ENCODE assay signal across 8 cellular contexts in the genomic region with DNA sequence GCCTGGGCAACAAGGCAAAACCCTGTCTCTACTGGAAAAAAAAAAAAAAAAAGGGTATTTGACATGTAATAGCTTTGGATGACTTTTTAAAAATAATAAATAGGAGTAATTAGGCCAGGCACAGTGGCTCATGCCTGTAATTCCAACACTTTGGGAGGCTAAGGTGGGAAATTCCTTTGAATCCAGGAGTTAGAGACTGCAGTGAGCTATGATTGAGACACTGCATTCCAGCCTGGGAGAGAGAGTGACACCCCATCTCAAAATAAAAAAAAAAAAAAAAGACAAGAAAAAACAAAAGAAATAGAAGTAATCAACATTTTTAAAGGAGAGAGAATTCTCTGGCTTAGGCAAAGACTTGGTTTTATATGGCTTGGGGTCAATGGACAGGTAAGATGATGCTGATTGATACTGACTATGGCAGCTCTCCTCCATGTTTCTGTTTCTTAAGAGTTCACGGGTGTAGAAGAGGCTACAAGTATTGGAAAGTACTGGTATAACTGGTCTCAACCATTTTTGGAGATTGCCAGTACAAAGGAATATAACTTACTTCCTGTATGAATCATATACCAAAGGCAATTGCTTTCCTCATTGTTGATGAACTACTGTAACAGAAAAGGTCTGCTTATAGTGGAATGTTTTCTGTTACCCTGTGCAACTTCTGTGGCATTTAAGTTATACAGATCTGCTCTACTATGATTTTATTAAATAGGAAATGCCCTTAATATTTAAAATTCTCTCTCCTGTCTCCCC. TPM values are rescaled to one million over a fixed set of nuclear protein-coding genes. Genes with fewer than 3 reads are reported as not detected.
DNase-seq lines count a peak whose midpoint lies in the region; ATAC-seq and TF ChIP-seq lines count a peak whose summit lies in the region.

No MANE protein-coding gene starts in this region.

- H3K27ac ChIP-seq in BLaER1 (no peak overlapping the region), IMR-90 (ENCODE audit: insufficient read depth, low read length) (peak overlapping the region; percentile 16; the same call in 1 of the 2 replicates)

- H4K20me1 ChIP-seq in BLaER1, result no peaks in the 10 kb centered on the region
- no peaks in the 10 kb centered on the region for H4K20me1 ChIP-seq in IMR-90 (ENCODE audit: insufficient read depth, low read length)

- peak overlapping the region; percentile 8 to 85; a peak in 3 of 4 replicates for H4K8ac ChIP-seq in IMR-90 (ENCODE audit: low read depth in 2 of 2, low read length in 2 of 2)

- H4K5ac ChIP-seq in IMR-90 (ENCODE audit: low read depth, low read length), result peak overlapping the region; percentile 75

- no peak overlapping the region for H3K4me3 ChIP-seq in BLaER1
- no peak overlapping the region for H3K4me3 ChIP-seq in IMR-90 (ENCODE audit: insufficient read depth, low read depth, low read length)

- no peak for TF ChIP-seq CTCF in IMR-90 (conservative IDR thresholded peaks at IDR 0.05; ENCODE audit: low read depth, low read length)

- TF ChIP-seq POLR2A in IMR-90 (IDR thresholded peaks at IDR 0.05; ENCODE audit: low read depth, low read length), result no peak

- POLR2A ChIA-PET in IMR-90 (lab: Charles Lee; ENCODE audit: unreplicated experiment), result no interaction called here

- H3K27me3 ChIP-seq in BLaER1 (no peaks in the 10 kb centered on the region), IMR-90 (ENCODE audit: control insufficient read depth, insufficient read depth, low read length) (no peaks in the 10 kb centered on the region)

- ATAC-seq in IMR-90 (ENCODE audit: low read depth) (peak; percentile 86), left colon (peak; percentile 76), GM21390 (IDR thresholded peaks at IDR 0.05; ENCODE audit: unreplicated experiment) (no peak)
- peak; percentile 89 to 91 for ATAC-seq in activated naive CD4-positive, alpha-beta T cell treated with anti-CD3 and anti-CD28 coated beads, Interleukin-2, amount 50 U/mL, for 72 hours

- peak overlapping the region; percentile 40 for H4K91ac ChIP-seq in IMR-90 (ENCODE audit: insufficient read depth, low read depth, low read length)

- TF ChIP-seq RAD21 in IMR-90 (IDR thresholded peaks at IDR 0.05; ENCODE audit: low read length), result no peak

- no CpG with 5 or more reads among the region's 1 CpG for WGBS in IMR-90 (ENCODE audit: extremely low coverage in 2 of 2, insufficient read length in 1 of 2), 2 experiments

- H2BK20ac ChIP-seq in IMR-90 (ENCODE audit: low read depth, low read length), result peak overlapping the region; percentile 28; the same call in 1 of the 2 replicates

- peak overlapping the region; percentile 6; the same call in 1 of the 2 replicates for H3K23ac ChIP-seq in IMR-90 (ENCODE audit: low read depth, low read length)

- H3K4ac ChIP-seq in IMR-90 (ENCODE audit: low read depth, low read length), result peak overlapping the region; percentile 66

- no peaks in the 10 kb centered on the region for H3K9me3 Mint-ChIP-seq in activated naive CD4-positive, alpha-beta T cell treated with anti-CD3 and anti-CD28 coated beads, Interleukin-2, amount 50 U/mL, for 72 hours

- peak overlapping the region; percentile 88 for H2BK5ac ChIP-seq in IMR-90 (ENCODE audit: low read depth, low read length, poor library complexity, severe bottlenecking)

- H3K36me3 ChIP-seq in BLaER1 (no peaks in the 10 kb centered on the region), IMR-90 (ENCODE audit: control insufficient read depth, insufficient read depth, low read length) (no peaks in the 10 kb centered on the region)

- H2AK5ac ChIP-seq in IMR-90 (ENCODE audit: low read depth, low read length), result peak overlapping the region; percentile 51; the same call in 1 of the 2 replicates

- H3K36me3 Mint-ChIP-seq in activated naive CD4-positive, alpha-beta T cell treated with anti-CD3 and anti-CD28 coated beads, Interleukin-2, amount 50 U/mL, for 72 hours, result peaks cover 17 to 20% of the 10 kb centered on the region in 2 donors

- H3K9me3 ChIP-seq in BLaER1, result no peaks in the 10 kb centered on the region
- no peaks in the 10 kb centered on the region for H3K9me3 ChIP-seq in IMR-90 (ENCODE audit: control insufficient read depth, insufficient read depth, low read length)

- H3K9ac ChIP-seq in BLaER1 (no peak overlapping the region), IMR-90 (ENCODE audit: low read depth, low read length) (no peak overlapping the region)

- H2BK15ac ChIP-seq in IMR-90 (ENCODE audit: low read depth, low read length), result peak overlapping the region; percentile 58; the same call in 1 of the 3 replicates

- H2BK120ac ChIP-seq in IMR-90 (ENCODE audit: low read depth, low read length), result peak overlapping the region; percentile 57; the same call in 1 of the 2 replicates

- H3K14ac ChIP-seq in IMR-90 (replicated peaks; ENCODE audit: low read depth, low read length), result 0 out of 2 replicates have a peak overlapping the region, but pooled peaks have one; percentile 6

- H2AK9ac ChIP-seq in IMR-90 (replicated peaks; ENCODE audit: low read depth, low read length, poor library complexity), result no peak overlapping the region

- dilution Hi-C loops in IMR-90 (cut with HindIII; ENCODE audit: low sequenced_read_pairs, unreplicated experiment), result no loop called here

- peaks cover 35 to 68% of the 10 kb centered on the region in 2 experiments for H3K79me1 ChIP-seq in IMR-90 (ENCODE audit: low read depth in 1 of 2, low read length in 2 of 2)

- CTCF ChIA-PET in IMR-90 (lab: Yijun Ruan, JAX), result interaction anchor here (1.0 kb wide), 1 partner anchor 43 kb away, joined by 3 read pairs; no protein-coding TSS in a partner anchor

- H3K18ac ChIP-seq in IMR-90 (ENCODE audit: low read depth, low read length), result peak overlapping the region; percentile 97

- DNase-seq in IMR-90, result peak; percentile 79
- no peak for DNase-seq in activated naive CD4-positive, alpha-beta T cell treated with anti-CD3 and anti-CD28 coated beads, Interleukin-2, amount 50 U/mL, for 72 hours (ENCODE audit: low spot score in 2 of 2)
- DNase-seq in left colon, result no peak
- no peak for DNase-seq in NCI-H1048 (lab: John Stamatoyannopoulos, UW)
- no peak for DNase-seq in T1000 (lab: John Stamatoyannopoulos, UW)
- DNase-seq in COLO829 (ENCODE audit: low spot score), result no peak

- H3K4me2 ChIP-seq in BLaER1, result peak overlapping the region; percentile 82
- peak overlapping the region; percentile 73; the same call in 1 of the 2 replicates for H3K4me2 ChIP-seq in IMR-90 (ENCODE audit: low read depth, low read length)

- peaks cover 56% of the 10 kb centered on the region for H3K4me1 ChIP-seq in BLaER1
- peaks cover 21% of the 10 kb centered on the region for H3K4me1 ChIP-seq in IMR-90 (ENCODE audit: control insufficient read depth, insufficient read depth, low read length)

- no peak overlapping the region for H3K56ac ChIP-seq in IMR-90 (ENCODE audit: extremely low read depth, insufficient read depth, low read length)

- no TSS peak for BruUV-seq in IMR-90 (replicated peaks; lab: Mats Ljungman, UMichigan)

- H2AFZ ChIP-seq in IMR-90 (replicated peaks; ENCODE audit: low read length, poor library complexity), result no peak overlapping the region

- in situ Hi-C loops in IMR-90 (cut with MboI; ENCODE audit: low sequenced_read_pairs), result loop anchor here (25.0 kb wide), 1 partner anchor 495 kb away; the partner anchor contains the start of gene BCLAF1

- intact Hi-C loops in IMR-90 (cut with micrococcal nuclease), result no loop called here
- intact Hi-C loops in left colon (cut with DNase I, micrococcal nuclease), result no loop called here

- H3K9me1 ChIP-seq in IMR-90 (ENCODE audit: insufficient read depth, low read length), result peaks cover 17% of the 10 kb centered on the region

- peak overlapping the region; percentile 36 to 77 for H3K27ac Mint-ChIP-seq in activated naive CD4-positive, alpha-beta T cell treated with anti-CD3 and anti-CD28 coated beads, Interleukin-2, amount 50 U/mL, for 72 hours

TF ChIP-seq in IMR-90, 13 proteins besides CTCF, POLR2A, EP300 and RAD21 (continues in another document):
- TF ChIP-seq CHD1 (IDR thresholded peaks at IDR 0.05; ENCODE audit: low read depth, low read length), result no peak
- TF ChIP-seq NFE2L2 (IDR thresholded peaks at IDR 0.05; ENCODE audit: low read depth, low read length), result no peak
- no peak for TF ChIP-seq USF2 (IDR thresholded peaks at IDR 0.05; ENCODE audit: low read depth, low read length)
- TF ChIP-seq BHLHE40 (IDR thresholded peaks at IDR 0.05; ENCODE audit: low read depth, low read length), result no peak
- TF ChIP-seq, protein P1, sequence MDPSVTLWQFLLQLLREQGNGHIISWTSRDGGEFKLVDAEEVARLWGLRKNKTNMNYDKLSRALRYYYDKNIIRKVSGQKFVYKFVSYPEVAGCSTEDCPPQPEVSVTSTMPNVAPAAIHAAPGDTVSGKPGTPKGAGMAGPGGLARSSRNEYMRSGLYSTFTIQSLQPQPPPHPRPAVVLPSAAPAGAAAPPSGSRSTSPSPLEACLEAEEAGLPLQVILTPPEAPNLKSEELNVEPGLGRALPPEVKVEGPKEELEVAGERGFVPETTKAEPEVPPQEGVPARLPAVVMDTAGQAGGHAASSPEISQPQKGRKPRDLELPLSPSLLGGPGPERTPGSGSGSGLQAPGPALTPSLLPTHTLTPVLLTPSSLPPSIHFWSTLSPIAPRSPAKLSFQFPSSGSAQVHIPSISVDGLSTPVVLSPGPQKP (IDR thresholded peaks at IDR 0.05; ENCODE audit: borderline replicate concordance, low read depth, low read length), result no peak
- no peak for TF ChIP-seq SMC3 (IDR thresholded peaks at IDR 0.05; ENCODE audit: low read depth, low read length)
- no peak for TF ChIP-seq CEBPB (IDR thresholded peaks at IDR 0.05; ENCODE audit: low read depth, low read length)
- TF ChIP-seq MAFK (IDR thresholded peaks at IDR 0.05; ENCODE audit: low read depth, low read length), result no peak

RNA-seq across cellular contexts. Expression of gene MAP3K5, which starts 10.1 kb away (rescaled TPM):
- 17.2 and 17.6 TPM in 2 replicates for total RNA-seq in IMR-90 (2012; rRNA removed)
- polyA plus RNA-seq in IMR-90 (2012; rRNA removed), result 4.9 and 5.4 TPM in 2 replicates
- polyA plus RNA-seq in IMR-90 (2012; cell fraction: cytosol; rRNA removed), result 2.0 and 2.1 TPM in 2 replicates
- polyA plus RNA-seq in IMR-90 (2012; cell fraction: nucleus; rRNA removed; ENCODE audit: low replicate concordance), result 1.4 and 6.3 TPM in 2 replicates
- 1 to 10 TPM; 8.7 to 9.0 TPM for total RNA-seq in activated naive CD4-positive, alpha-beta T cell treated with anti-CD3 and anti-CD28 coated beads, Interleukin-2, amount 50 U/mL, for 72 hours
- 10 to 100 TPM; 17.5 to 18.9 TPM for total RNA-seq in left colon

RNA-seq across cellular contexts. Expression of gene PEX7, which starts 40.2 kb away (rescaled TPM):
- total RNA-seq in IMR-90 (2012; rRNA removed), result 7.0 and 11.9 TPM in 2 replicates
- 4.1 and 5.4 TPM in 2 replicates for polyA plus RNA-seq in IMR-90 (2012; rRNA removed)
- 4.8 and 10.3 TPM in 2 replicates for polyA plus RNA-seq in IMR-90 (2012; cell fraction: cytosol; rRNA removed)
- polyA plus RNA-seq in IMR-90 (2012; cell fraction: nucleus; rRNA removed; ENCODE audit: low replicate concordance), result 4.0 and 4.4 TPM in 2 replicates
- total RNA-seq in activated naive CD4-positive, alpha-beta T cell treated with anti-CD3 and anti-CD28 coated beads, Interleukin-2, amount 50 U/mL, for 72 hours, result 1 to 10 TPM; 4.2 to 6.1 TPM
- total RNA-seq in left colon, result 10 to 100 TPM in 1 of 2 donors, 1 to 10 TPM in 1; 9.0 to 11.0 TPM
